In genomic region chr5:104987074-104987473, GRCh38 we compare ENCODE assay signal across 1 cellular context.
TF ChIP-seq lines count a peak whose summit lies in the region.

No MANE protein-coding gene starts in this region.

TF ChIP-seq in K562, 482 proteins besides CTCF, POLR2A, EP300 and RAD21 (continued from another document and continues in another):
- TF ChIP-seq CHAMP1 (IDR thresholded peaks at IDR 0.05) (0 out of 2 replicates have a peak, but pooled peaks have one; percentile 18), CBFA2T3 (IDR thresholded peaks at IDR 0.05) (peak; percentile 86), CBX3 (IDR thresholded peaks at IDR 0.05; ENCODE audit: borderline replicate concordance in 1 of 2, low read length in 2 of 2) (no peak), ZFP91 (CRISPR knock-in tag; IDR thresholded peaks at IDR 0.05) (no peak), RHOXF2B (CRISPR knock-in tag; conservative IDR thresholded peaks at IDR 0.05) (no peak), ESRRA (IDR thresholded peaks at IDR 0.05; ENCODE audit: borderline replicate concordance, low read depth) (no peak), ARID1B (IDR thresholded peaks at IDR 0.05) (peak; percentile 70), HBP1 (CRISPR knock-in tag; IDR thresholded peaks at IDR 0.05) (no peak), POLR2H (tag; IDR thresholded peaks at IDR 0.05; ENCODE audit: low read depth) (no peak), DPF2 (IDR thresholded peaks at IDR 0.05) (0 out of 2 replicates have a peak, but pooled peaks have one; percentile 40), ELF2 (CRISPR knock-in tag; IDR thresholded peaks at IDR 0.05) (no peak), TRIM24 (IDR thresholded peaks at IDR 0.05) (peak; percentile 57 to 59; a peak in 2 of 4 replicates), NFRKB (IDR thresholded peaks at IDR 0.05; ENCODE audit: low read depth) (no peak), ZHX1 (conservative IDR thresholded peaks at IDR 0.05; ENCODE audit: low read length) (no peak), TAF9B (IDR thresholded peaks at IDR 0.05; ENCODE audit: partially characterized antibody) (no peak), KDM5B (IDR thresholded peaks at IDR 0.05; ENCODE audit: insufficient replicate concordance, low read depth, low read length) (no peak), CBX5 (IDR thresholded peaks at IDR 0.05; ENCODE audit: borderline replicate concordance, low read depth) (no peak), UBTF (IDR thresholded peaks at IDR 0.05; ENCODE audit: borderline replicate concordance in 1 of 2, low read depth in 2 of 2, low read length in 2 of 2) (no peak), PTRF (tag; IDR thresholded peaks at IDR 0.05) (no peak), MTA2 (IDR thresholded peaks at IDR 0.05; ENCODE audit: low read depth) (peak; percentile 43), ZBTB9 (CRISPR knock-in tag; IDR thresholded peaks at IDR 0.05) (no peak), ZBTB40 (IDR thresholded peaks at IDR 0.05) (no peak), ZBTB40 (CRISPR knock-in tag; IDR thresholded peaks at IDR 0.05) (no peak), SP1 (CRISPR knock-in tag; IDR thresholded peaks at IDR 0.05) (no peak), HES1 (IDR thresholded peaks at IDR 0.05; ENCODE audit: low read depth) (no peak), EGR1 (conservative IDR thresholded peaks at IDR 0.05) (no peak), PHF8 (IDR thresholded peaks at IDR 0.05; ENCODE audit: borderline replicate concordance, low read length) (no peak), MIER1 (IDR thresholded peaks at IDR 0.05; ENCODE audit: low read depth) (no peak), ZBTB33 (CRISPR knock-in tag; IDR thresholded peaks at IDR 0.05) (no peak), TAL1 (IDR thresholded peaks at IDR 0.05) (peak; percentile 73)
